ENCODE assay signal across 10 cellular contexts in genomic region chr5:141001466-141001853, GRCh38. TPM values are rescaled to one million over a fixed set of nuclear protein-coding genes. Genes with fewer than 3 reads are reported as not detected.
A peak's percentile ranks its signal among the peaks of the same experiment; 100 is the strongest.
DNase-seq lines count a peak whose midpoint lies in the region; ATAC-seq and TF ChIP-seq lines count a peak whose summit lies in the region.
"Had no signal": no experiment of that assay in that cellular context is flagged by ENCODE, and none has a peak within 500 bp of the region (broad histone marks: within the 10 kb centered on the region; RNA-seq: fewer than 3 reads in every experiment).

No MANE protein-coding gene starts in this region.

- H3K27me3 ChIP-seq in iPS-18a (ENCODE audit: control insufficient read depth, insufficient read depth, low read length) (peaks cover 7% of the 10 kb centered on the region), thoracic aorta (replicated peaks; ENCODE audit: insufficient read depth) (no peaks in the 10 kb centered on the region)

- ATAC-seq in T-helper 17 cell (no peak), thoracic aorta (ENCODE audit: insufficient number of reproducible peaks, low FRiP score, low read depth) (no peak)

- no peaks in the 10 kb centered on the region for H3K36me3 Mint-ChIP-seq in T-helper 17 cell (ENCODE audit: low read depth)
- no peaks in the 10 kb centered on the region for H3K36me3 Mint-ChIP-seq in activated CD4-positive, alpha-beta memory T cell treated with anti-CD3 and anti-CD28 coated beads, Interleukin-2, amount 10 ng/mL, durations not matched to agents 7 days and 5 days (ENCODE audit: low read depth)

- H3K27ac ChIP-seq in iPS-18a (ENCODE audit: low read length) (peak overlapping the region; percentile 95), thoracic aorta (no peak overlapping the region)

- peaks cover 45% of the 10 kb centered on the region for H3K27me3 Mint-ChIP-seq in T-helper 17 cell
- peaks cover 9% of the 10 kb centered on the region for H3K27me3 Mint-ChIP-seq in activated CD4-positive, alpha-beta memory T cell treated with anti-CD3 and anti-CD28 coated beads, Interleukin-2, amount 10 ng/mL, durations not matched to agents 7 days and 5 days

- peak overlapping the region; percentile 31 for H3K4me3 Mint-ChIP-seq in T-helper 17 cell
- no peak overlapping the region for H3K4me3 Mint-ChIP-seq in activated CD4-positive, alpha-beta memory T cell treated with anti-CD3 and anti-CD28 coated beads, Interleukin-2, amount 10 ng/mL, durations not matched to agents 7 days and 5 days
- H3K4me3 Mint-ChIP-seq: activated CD4-positive, alpha-beta T cell treated with anti-CD3 and anti-CD28 coated beads, Interleukin-2, amount 10 ng/mL, durations not matched to agents 24 days and 14 days had no signal

- no peak overlapping the region for H3K27ac Mint-ChIP-seq in T-helper 17 cell
- no peak overlapping the region for H3K27ac Mint-ChIP-seq in activated CD4-positive, alpha-beta memory T cell treated with anti-CD3 and anti-CD28 coated beads, Interleukin-2, amount 10 ng/mL, durations not matched to agents 7 days and 5 days
- H3K27ac Mint-ChIP-seq: activated CD4-positive, alpha-beta T cell treated with anti-CD3 and anti-CD28 coated beads, Interleukin-2, amount 10 ng/mL, durations not matched to agents 24 days and 14 days had no signal

- H3K9me3 ChIP-seq in T-helper 17 cell (ENCODE audit: control insufficient read depth, low read length, poor library complexity, severe bottlenecking) (no peaks in the 10 kb centered on the region), iPS-18a (ENCODE audit: control insufficient read depth, low read depth, low read length) (no peaks in the 10 kb centered on the region), thoracic aorta (no peaks in the 10 kb centered on the region)

- DNase-seq in NCI-H2107 treated with DMSO at 0.1 percent for 48 hours (lab: John Stamatoyannopoulos, UW; ENCODE audit: unreplicated experiment) (peak; percentile 8), NCI-H2107 (lab: John Stamatoyannopoulos, UW) (no peak), T-helper 17 cell (no peak), thoracic aorta (ENCODE audit: low spot score) (no peak), AG20443 (ENCODE audit: low spot score) (no peak), SW 1271 (lab: John Stamatoyannopoulos, UW) (no peak)
- no peak for DNase-seq in activated CD4-positive, alpha-beta memory T cell treated with anti-CD3 and anti-CD28 coated beads, Interleukin-2, amount 10 ng/mL, durations not matched to agents 7 days and 5 days
- DNase-seq: activated CD4-positive, alpha-beta T cell treated with anti-CD3 and anti-CD28 coated beads, Interleukin-2, amount 10 ng/mL, durations not matched to agents 24 days and 14 days had no signal

- no peak for TF ChIP-seq CTCF in thoracic aorta (IDR thresholded peaks at IDR 0.05)

- CTCF ChIA-PET in activated CD4-positive, alpha-beta memory T cell treated with anti-CD3 and anti-CD28 coated beads, Interleukin-2, amount 10 ng/mL, durations not matched to agents 7 days and 5 days (lab: Charles Lee), result no interaction called here

- H3K4me1 ChIP-seq in iPS-18a (ENCODE audit: control insufficient read depth, low read depth, low read length) (peaks cover 51% of the 10 kb centered on the region), thoracic aorta (ENCODE audit: control insufficient read depth in 1 of 2, low read depth in 2 of 2) (peaks cover 5 to 8% of the 10 kb centered on the region in 2 donors)

- POLR2A ChIA-PET in activated CD4-positive, alpha-beta memory T cell treated with anti-CD3 and anti-CD28 coated beads, Interleukin-2, amount 10 ng/mL, durations not matched to agents 7 days and 5 days (lab: Charles Lee), result no interaction called here

- peak overlapping the region; percentile 90 for H3K9ac ChIP-seq in iPS-18a (ENCODE audit: low read length)

- no peaks in the 10 kb centered on the region for H3K36me3 ChIP-seq in iPS-18a (ENCODE audit: control insufficient read depth, low read depth, low read length)
- H3K36me3 ChIP-seq in thoracic aorta, result no peaks in the 10 kb centered on the region

- H3K4me1 Mint-ChIP-seq in T-helper 17 cell, result peaks cover 7% of the 10 kb centered on the region
- H3K4me1 Mint-ChIP-seq in activated CD4-positive, alpha-beta memory T cell treated with anti-CD3 and anti-CD28 coated beads, Interleukin-2, amount 10 ng/mL, durations not matched to agents 7 days and 5 days, result no peaks in the 10 kb centered on the region
- H3K4me1 Mint-ChIP-seq: activated CD4-positive, alpha-beta T cell treated with anti-CD3 and anti-CD28 coated beads, Interleukin-2, amount 10 ng/mL, durations not matched to agents 24 days and 14 days had no signal

- H3K4me3 ChIP-seq in iPS-18a (ENCODE audit: low read length), result peak overlapping the region; percentile 72
- H3K4me3 ChIP-seq in thoracic aorta, result peak overlapping the region; percentile 56

- no peaks in the 10 kb centered on the region for H3K9me3 Mint-ChIP-seq in activated CD4-positive, alpha-beta memory T cell treated with anti-CD3 and anti-CD28 coated beads, Interleukin-2, amount 10 ng/mL, durations not matched to agents 7 days and 5 days
- H3K9me3 Mint-ChIP-seq: activated CD4-positive, alpha-beta T cell treated with anti-CD3 and anti-CD28 coated beads, Interleukin-2, amount 10 ng/mL, durations not matched to agents 24 days and 14 days had no signal

RNA-seq across cellular contexts. Expression of gene PCDHAC2, which starts 35.2 kb away (rescaled TPM):
- total RNA-seq in T-helper 17 cell (not detected), thoracic aorta (under 1 TPM in 1 of 2 donors, not detected in 1; 0.71 TPM)
- total RNA-seq in activated CD4-positive, alpha-beta memory T cell treated with anti-CD3 and anti-CD28 coated beads, Interleukin-2, amount 10 ng/mL, durations not matched to agents 7 days and 5 days, result not detected
- total RNA-seq: activated CD4-positive, alpha-beta T cell treated with anti-CD3 and anti-CD28 coated beads, Interleukin-2, amount 10 ng/mL, durations not matched to agents 24 days and 14 days had no signal

RNA-seq across cellular contexts. Expression of gene PCDHB1, which starts 49.7 kb away (rescaled TPM):
- total RNA-seq in T-helper 17 cell (not detected), thoracic aorta (not detected)
- not detected for total RNA-seq in activated CD4-positive, alpha-beta memory T cell treated with anti-CD3 and anti-CD28 coated beads, Interleukin-2, amount 10 ng/mL, durations not matched to agents 7 days and 5 days
- total RNA-seq: activated CD4-positive, alpha-beta T cell treated with anti-CD3 and anti-CD28 coated beads, Interleukin-2, amount 10 ng/mL, durations not matched to agents 24 days and 14 days; M059J had no signal
